Comparison of ENCODE assay signal across 9 cellular contexts in genomic region chr3:11498646-11499045, GRCh38.
DNase-seq lines count a peak whose midpoint lies in the region; TF ChIP-seq lines count a peak whose summit lies in the region.
"Had no signal": no experiment of that assay in that cellular context is flagged by ENCODE, and none has a peak within 500 bp of the region (broad histone marks: within the 10 kb centered on the region; RNA-seq: fewer than 3 reads in every experiment).

No MANE protein-coding gene starts in this region.

- intact Hi-C loops in OCI-LY7 (cut with micrococcal nuclease; ENCODE audit: unreplicated experiment), result no loop called here

- H3K9me2 ChIP-seq in OCI-LY7 (ENCODE audit: insufficient read depth, low read length), result no peaks in the 10 kb centered on the region

- H3K27ac ChIP-seq in HEK293 (ENCODE audit: extremely low read depth, low read depth, low read length) (no peak overlapping the region; the same call in 1 of the 2 replicates), OCI-LY7 (ENCODE audit: low read depth, low read length, poor library complexity, severe bottlenecking) (no peak overlapping the region)

- peak; percentile 80 to 81 for DNase-seq in SHP77 (lab: John Stamatoyannopoulos, UW)
- peak; percentile 61 for DNase-seq in fibroblast of villous mesenchyme (ENCODE audit: low read depth)
- peak; percentile 53 for DNase-seq in retinal pigment epithelial cell (ENCODE audit: low read depth)
- no peak for DNase-seq in OCI-LY7 (ENCODE audit: low spot score)
- DNase-seq in DMS53 treated with DMSO at 0.1 percent for 48 hours (lab: John Stamatoyannopoulos, UW; ENCODE audit: unreplicated experiment), result no peak
- DNase-seq in midbrain (lab: John Stamatoyannopoulos, UW), result no peak
- DNase-seq in NCI-H2171 treated with DMSO at 0.1 percent for 48 hours (lab: John Stamatoyannopoulos, UW), result no peak
- DNase-seq: stimulated activated CD4-positive, alpha-beta T cell treated with anti-CD3 and anti-CD28 coated beads, Interleukin-1b, Interleukin-23, amount 100 ng/mL, for 48 hours had no signal

- H3K4me3 ChIP-seq in HEK293 (ENCODE audit: low read depth, low read length) (no peak overlapping the region), fibroblast of villous mesenchyme (ENCODE audit: low read depth, low read length) (no peak overlapping the region), retinal pigment epithelial cell (ENCODE audit: low read length) (no peak overlapping the region), OCI-LY7 (ENCODE audit: low read depth, low read length, poor library complexity, severe bottlenecking) (no peak overlapping the region)

- no peak for TF ChIP-seq CTCF in HEK293 (tag by site-specific recombination; IDR thresholded peaks at IDR 0.05)
- TF ChIP-seq CTCF in fibroblast of villous mesenchyme (IDR thresholded peaks at IDR 0.05; ENCODE audit: insufficient read depth, low read depth, low read length), result no peak
- TF ChIP-seq CTCF in retinal pigment epithelial cell (conservative IDR thresholded peaks at IDR 0.05; ENCODE audit: low read depth, low read length), result no peak
- TF ChIP-seq CTCF in OCI-LY7 (conservative IDR thresholded peaks at IDR 0.05; ENCODE audit: low read length), result no peak

- CTCF ChIA-PET in HEK293 (lab: Yijun Ruan, JAX), result interaction anchor here (0.6 kb wide), 1 partner anchor 346 kb away, joined by 3 read pairs; no protein-coding TSS in a partner anchor
- CTCF ChIA-PET in OCI-LY7 (lab: Charles Lee; ENCODE audit: unreplicated experiment), result no interaction called here

- no TSS peak for BruUV-seq in OCI-LY7 (replicated peaks; lab: Mats Ljungman, UMichigan)

- H4K20me1 ChIP-seq in OCI-LY7 (ENCODE audit: insufficient read depth, low read length), result no peaks in the 10 kb centered on the region

- no peak overlapping the region for H3K4me2 ChIP-seq in OCI-LY7 (ENCODE audit: low read length)

- POLR2A ChIA-PET in HEK293 (lab: Yijun Ruan, JAX), result no interaction called here
- POLR2A ChIA-PET in OCI-LY7 (lab: Charles Lee), result interaction anchor here (0.6 kb wide), 1 partner anchor 105 kb away, joined by 3 read pairs; no protein-coding TSS in a partner anchor

- no peak overlapping the region for H2AFZ ChIP-seq in OCI-LY7 (ENCODE audit: low read length)

- H3K4me1 ChIP-seq in HEK293 (ENCODE audit: control insufficient read depth, insufficient read depth, low read length), result peaks cover 15% of the 10 kb centered on the region
- H3K4me1 ChIP-seq in OCI-LY7 (ENCODE audit: insufficient read depth, low read length, poor library complexity, severe bottlenecking), result no peaks in the 10 kb centered on the region

- H3K36me3 ChIP-seq in HEK293 (ENCODE audit: control insufficient read depth in 2 of 2, insufficient read depth in 1 of 2, low read length in 2 of 2) (no peaks in the 10 kb centered on the region), OCI-LY7 (ENCODE audit: insufficient read depth, low read length) (no peaks in the 10 kb centered on the region)

- H3K79me2 ChIP-seq in OCI-LY7 (ENCODE audit: insufficient read depth, low read depth, low read length), result no peaks in the 10 kb centered on the region

- H3K9me3 ChIP-seq in HEK293 (ENCODE audit: control insufficient read depth, insufficient read depth, low read depth, low read length) (no peaks in the 10 kb centered on the region), OCI-LY7 (ENCODE audit: low read length) (0 out of 2 replicates have a peak, but pooled peaks cover 3% of the 10 kb centered on the region)

TF ChIP-seq in HEK293, 187 proteins besides CTCF, POLR2A, EP300 and RAD21:
- TF ChIP-seq SCRT2 (tag by site-specific recombination; IDR thresholded peaks at IDR 0.05) (peak; percentile 74), OSR2 (tag by site-specific recombination; IDR thresholded peaks at IDR 0.05) (0 out of 2 replicates have a peak, but pooled peaks have one; percentile 1), ZBTB17 (tag by site-specific recombination; IDR thresholded peaks at IDR 0.05) (peak; percentile 98), ZNF610 (tag by site-specific recombination; IDR thresholded peaks at IDR 0.05; ENCODE audit: borderline replicate concordance) (0 out of 2 replicates have a peak, but pooled peaks have one; percentile 20), ZNF707 (tag by site-specific recombination; IDR thresholded peaks at IDR 0.05) (no peak), ZNF449 (tag by site-specific recombination; IDR thresholded peaks at IDR 0.05) (peak; percentile 68), ZFP37 (tag by site-specific recombination; IDR thresholded peaks at IDR 0.05) (no peak), GLIS1 (tag by site-specific recombination; IDR thresholded peaks at IDR 0.05) (peak; percentile 50), PRDM10 (tag by site-specific recombination; IDR thresholded peaks at IDR 0.05) (peak; percentile 16; the same call in 1 of the 2 replicates)
TF ChIP-seq in HEK293: peak in this region for 7.

Comparison
In these comparisons a context has a peak if more than half of its experiments do, and no peak if none do; other contexts are left out.
1. DNase-seq: peak in SHP77 (2 of 2), fibroblast of villous mesenchyme (single experiment) and retinal pigment epithelial cell (single experiment); none in OCI-LY7 (single experiment), DMS53 treated with DMSO at 0.1 percent for 48 hours (single experiment), midbrain (single experiment) and NCI-H2171 treated with DMSO at 0.1 percent for 48 hours (single experiment).